Comparison of ENCODE assay signal across 1 cellular context in genomic region chr2:973129-973528, GRCh38.
TF ChIP-seq lines count a peak whose summit lies in the region.

No MANE protein-coding gene starts in this region.

TF ChIP-seq in IMR-90, 13 proteins besides CTCF, POLR2A, EP300 and RAD21 (continued from another document):
- TF ChIP-seq MAFK (IDR thresholded peaks at IDR 0.05; ENCODE audit: low read depth, low read length): peak; percentile 70
- no peak for TF ChIP-seq RFX5 (IDR thresholded peaks at IDR 0.05; ENCODE audit: low read depth, low read length)
- no peak for TF ChIP-seq NFE2L2 (IDR thresholded peaks at IDR 0.05; ENCODE audit: low read depth, low read length)
- no peak for TF ChIP-seq CHD1 (IDR thresholded peaks at IDR 0.05; ENCODE audit: low read depth, low read length)
- TF ChIP-seq CEBPB (IDR thresholded peaks at IDR 0.05; ENCODE audit: low read depth, low read length): no peak
